ENCODE assay signal across 9 cellular contexts in genomic region chr4:18366762-18367358, GRCh38.
DNase-seq lines count a peak whose midpoint lies in the region; ATAC-seq and TF ChIP-seq lines count a peak whose summit lies in the region.
"Had no signal": no experiment of that assay in that cellular context is flagged by ENCODE, and none has a peak within 500 bp of the region (broad histone marks: within the 10 kb centered on the region; RNA-seq: fewer than 3 reads in every experiment).

No MANE protein-coding gene starts in this region.

- peak; percentile 94 for ATAC-seq in GM21576 (IDR thresholded peaks at IDR 0.05; ENCODE audit: unreplicated experiment)
- ATAC-seq in foreskin keratinocyte = peak; percentile 93

- no peak overlapping the region for H3K27ac ChIP-seq in foreskin keratinocyte
- H3K27ac ChIP-seq: BLaER1 had no signal

- TF ChIP-seq EP300 in Ishikawa (IDR thresholded peaks at IDR 0.05; ENCODE audit: borderline replicate concordance) = no peak

- H3K27me3 ChIP-seq in foreskin keratinocyte = no peaks in the 10 kb centered on the region
- H3K27me3 ChIP-seq: BLaER1 had no signal

- DNase-seq in NCI-H2171 treated with DMSO at 0.1 percent for 48 hours (lab: John Stamatoyannopoulos, UW) = peak; percentile 44
- DNase-seq in NCI-H2171 (lab: John Stamatoyannopoulos, UW) = no peak
- peak; percentile 7 to 38 for DNase-seq in SHP77 (lab: John Stamatoyannopoulos, UW)
- DNase-seq in foreskin keratinocyte = peak; percentile 17 to 32
- no peak for DNase-seq in stimulated activated CD4-positive, alpha-beta T cell treated with anti-CD3 and anti-CD28 coated beads, Interleukin-4, amount 100 ng/mL, for 4 hours
- no peak for DNase-seq in activated gamma-delta T cell (lab: John Stamatoyannopoulos, UW)

- TF ChIP-seq RAD21 in Ishikawa (IDR thresholded peaks at IDR 0.05; ENCODE audit: low read depth) = peak; percentile 65

- H3K4me1 ChIP-seq in foreskin keratinocyte = no peaks in the 10 kb centered on the region
- H3K4me1 ChIP-seq: BLaER1 had no signal

- peak; percentile 71 for TF ChIP-seq CTCF in foreskin keratinocyte (conservative IDR thresholded peaks at IDR 0.05)

TF ChIP-seq in Ishikawa, 13 proteins besides CTCF, POLR2A, EP300 and RAD21:
- no peak for TF ChIP-seq USF1 (IDR thresholded peaks at IDR 0.05)
- TF ChIP-seq FOXM1 (IDR thresholded peaks at IDR 0.05; ENCODE audit: borderline replicate concordance, low read depth) = no peak

Comparison
In these comparisons a context has a peak if more than half of its experiments do, and no peak if none do; other contexts are left out.
1. DNase-seq: peak in NCI-H2171 treated with DMSO at 0.1 percent for 48 hours (single experiment), SHP77 (2 of 2) and foreskin keratinocyte (2 of 2); none in NCI-H2171 (single experiment), stimulated activated CD4-positive, alpha-beta T cell treated with anti-CD3 and anti-CD28 coated beads, Interleukin-4, amount 100 ng/mL, for 4 hours (0 of 2) and activated gamma-delta T cell (single experiment).